Comparison of ENCODE assay signal across 26 cellular contexts in the genomic region with DNA sequence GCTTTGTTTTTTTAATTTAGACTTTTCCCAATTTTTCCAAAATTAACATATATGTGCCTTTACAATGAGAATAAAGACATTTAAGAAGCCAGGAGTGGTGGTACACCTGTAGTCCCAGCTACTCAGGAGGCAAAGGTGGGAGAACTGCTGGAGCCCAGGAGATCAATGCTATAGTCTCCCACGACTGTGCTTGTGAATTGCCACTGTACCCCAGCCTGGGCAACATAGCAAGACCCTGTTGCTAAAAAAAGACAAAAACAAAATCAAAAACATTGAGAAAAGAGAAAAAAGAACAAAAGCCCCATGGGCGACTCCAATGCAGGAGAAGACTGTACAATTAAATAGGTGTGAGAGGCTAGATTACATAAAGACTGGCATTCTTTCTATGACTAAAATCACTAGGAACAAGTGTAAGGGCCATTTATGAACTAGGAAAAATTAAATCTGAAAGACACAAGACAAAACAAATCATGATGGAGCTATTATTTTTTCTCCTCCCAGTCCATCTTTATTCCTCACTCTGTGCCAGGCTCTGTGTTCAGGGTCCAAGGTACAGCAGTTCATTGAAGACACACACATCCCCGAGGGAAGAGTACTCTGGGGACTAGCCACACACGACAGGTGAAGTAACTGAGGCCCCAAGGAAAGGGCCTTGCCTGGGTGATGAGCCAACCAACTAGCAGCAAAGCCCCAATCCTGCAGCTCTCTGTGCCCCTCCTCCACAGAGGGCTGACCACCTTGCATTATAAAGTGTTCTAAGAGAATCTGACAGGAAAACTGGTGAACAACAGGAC.
A peak's percentile ranks its signal among the peaks of the same experiment; 100 is the strongest.
DNase-seq lines count a peak whose midpoint lies in the region; ATAC-seq and TF ChIP-seq lines count a peak whose summit lies in the region.
"Had no signal": no experiment of that assay in that cellular context is flagged by ENCODE, and none has a peak within 500 bp of the region (broad histone marks: within the 10 kb centered on the region; RNA-seq: fewer than 3 reads in every experiment).

No MANE protein-coding gene starts in this region.

- TF ChIP-seq CTCF in natural killer cell (IDR thresholded peaks at IDR 0.05) (no peak), osteocyte (IDR thresholded peaks at IDR 0.05) (no peak)

- H3K4me1 Mint-ChIP-seq in stimulated activated naive CD8-positive, alpha-beta T cell treated with anti-CD3 and anti-CD28 coated beads, Interleukin-15, Interleukin-2, amounts not matched to agents 100 ng/mL and 50 ng/mL, for 24 hours (ENCODE audit: low read depth) = peaks cover 75% of the 10 kb centered on the region
- H3K4me1 Mint-ChIP-seq in stimulated activated naive CD8-positive, alpha-beta T cell treated with anti-CD3 and anti-CD28 coated beads, Interleukin-15, amount 100 ng/mL, for 72 hours = peaks cover 75% of the 10 kb centered on the region
- H3K4me1 Mint-ChIP-seq in immature natural killer cell (peaks cover 95 to 97% of the 10 kb centered on the region in 2 donors), natural killer cell (peaks cover 87% of the 10 kb centered on the region in 2 donors), osteocyte (ENCODE audit: unreplicated experiment) (peaks cover 27% of the 10 kb centered on the region)

- DNase-seq in stimulated activated naive CD8-positive, alpha-beta T cell treated with anti-CD3 and anti-CD28 coated beads, Interleukin-15, amount 100 ng/mL, for 72 hours = no peak
- no peak for DNase-seq in immature natural killer cell
- DNase-seq in natural killer cell = no peak
- no peak for DNase-seq in NCI-H748 treated with DMSO at 0.1 percent for 48 hours (lab: John Stamatoyannopoulos, UW)
- DNase-seq in osteocyte (ENCODE audit: extremely low spot score, unreplicated experiment) = no peak
- DNase-seq: activated CD4-positive, alpha-beta T cell treated with anti-CD3 and anti-CD28 coated beads for 36 hours; activated gamma-delta T cell treated with Interleukin-2 at 50 U/mL for 16 hours; BE2C; Caco-2; caudate nucleus; DMS53; effector memory CD8-positive, alpha-beta T cell; H7; hypothalamus; Karpas-422; left lung; NCI-H1436; NCI-H2081 treated with DMSO at 0.1 percent for 48 hours; NCI-H2227 treated with DMSO at 0.1 percent for 48 hours; NCI-H69; occipital lobe; SHP77 treated with DMSO at 0.1 percent for 48 hours; stimulated activated naive CD4-positive, alpha-beta T cell had no signal

- H3K4me3 Mint-ChIP-seq in stimulated activated naive CD8-positive, alpha-beta T cell treated with anti-CD3 and anti-CD28 coated beads, Interleukin-15, Interleukin-2, amounts not matched to agents 100 ng/mL and 50 ng/mL, for 24 hours = no peak overlapping the region
- no peak overlapping the region for H3K4me3 Mint-ChIP-seq in stimulated activated naive CD8-positive, alpha-beta T cell treated with anti-CD3 and anti-CD28 coated beads, Interleukin-15, amount 100 ng/mL, for 72 hours
- H3K4me3 Mint-ChIP-seq in immature natural killer cell (peak overlapping the region; percentile 4 to 61 (median 33)), natural killer cell (peak overlapping the region; percentile 57), osteocyte (ENCODE audit: unreplicated experiment) (no peak overlapping the region)
- H3K4me3 Mint-ChIP-seq: activated CD4-positive, alpha-beta T cell treated with anti-CD3 and anti-CD28 coated beads for 36 hours; T-helper 2 cell treated with Interferon-gamma antibody and Interleukin-4, amounts not matched to agents 5 μg/mL and 100 μg/mL, for 36 hours had no signal

- peaks cover 14% of the 10 kb centered on the region for H3K36me3 Mint-ChIP-seq in stimulated activated naive CD8-positive, alpha-beta T cell treated with anti-CD3 and anti-CD28 coated beads, Interleukin-15, Interleukin-2, amounts not matched to agents 100 ng/mL and 50 ng/mL, for 24 hours (ENCODE audit: low read depth)
- no peaks in the 10 kb centered on the region for H3K36me3 Mint-ChIP-seq in immature natural killer cell
- no peaks in the 10 kb centered on the region for H3K36me3 Mint-ChIP-seq in natural killer cell
- peaks cover 4% of the 10 kb centered on the region for H3K36me3 Mint-ChIP-seq in osteocyte (ENCODE audit: unreplicated experiment)

- ATAC-seq in stimulated activated naive CD8-positive, alpha-beta T cell treated with anti-CD3 and anti-CD28 coated beads, Interleukin-15, amount 100 ng/mL, for 72 hours = no peak
- ATAC-seq in natural killer cell = no peak
- no peak for ATAC-seq in HG02588 (IDR thresholded peaks at IDR 0.05; ENCODE audit: unreplicated experiment)
- ATAC-seq: activated CD4-positive, alpha-beta T cell treated with anti-CD3 and anti-CD28 coated beads for 36 hours; left lung had no signal

- H3K27me3 Mint-ChIP-seq in stimulated activated naive CD8-positive, alpha-beta T cell treated with anti-CD3 and anti-CD28 coated beads, Interleukin-15, Interleukin-2, amounts not matched to agents 100 ng/mL and 50 ng/mL, for 24 hours = no peaks in the 10 kb centered on the region
- H3K27me3 Mint-ChIP-seq in stimulated activated naive CD8-positive, alpha-beta T cell treated with anti-CD3 and anti-CD28 coated beads, Interleukin-15, amount 100 ng/mL, for 72 hours = no peaks in the 10 kb centered on the region
- H3K27me3 Mint-ChIP-seq in immature natural killer cell (ENCODE audit: low read depth in 3 of 3) (peaks cover 0 to 4% (median 0%) of the 10 kb centered on the region in 3 donors), natural killer cell (ENCODE audit: low read depth in 2 of 2) (no peaks in the 10 kb centered on the region), osteocyte (ENCODE audit: unreplicated experiment) (no peaks in the 10 kb centered on the region)
- H3K27me3 Mint-ChIP-seq: activated CD4-positive, alpha-beta T cell treated with anti-CD3 and anti-CD28 coated beads for 36 hours; effector memory CD8-positive, alpha-beta T cell had no signal

- H3K9me3 Mint-ChIP-seq in stimulated activated naive CD8-positive, alpha-beta T cell treated with anti-CD3 and anti-CD28 coated beads, Interleukin-15, Interleukin-2, amounts not matched to agents 100 ng/mL and 50 ng/mL, for 24 hours = no peaks in the 10 kb centered on the region
- no peaks in the 10 kb centered on the region for H3K9me3 Mint-ChIP-seq in stimulated activated naive CD8-positive, alpha-beta T cell treated with anti-CD3 and anti-CD28 coated beads, Interleukin-15, amount 100 ng/mL, for 72 hours
- H3K9me3 Mint-ChIP-seq in immature natural killer cell (no peaks in the 10 kb centered on the region), natural killer cell (no peaks in the 10 kb centered on the region), osteocyte (ENCODE audit: unreplicated experiment) (no peaks in the 10 kb centered on the region)
- H3K9me3 Mint-ChIP-seq: effector memory CD8-positive, alpha-beta T cell; T-helper 2 cell treated with Interferon-gamma antibody and Interleukin-4, amounts not matched to agents 5 μg/mL and 100 μg/mL, for 36 hours had no signal

- intact Hi-C loops in natural killer cell (cut with micrococcal nuclease) = loop anchor here (1.0 to 5.0 kb wide), 2 partner anchors 10 to 72 kb away; no protein-coding TSS in a partner anchor

- H3K27ac Mint-ChIP-seq in stimulated activated naive CD8-positive, alpha-beta T cell treated with anti-CD3 and anti-CD28 coated beads, Interleukin-15, Interleukin-2, amounts not matched to agents 100 ng/mL and 50 ng/mL, for 24 hours = peak overlapping the region; percentile 50
- H3K27ac Mint-ChIP-seq in stimulated activated naive CD8-positive, alpha-beta T cell treated with anti-CD3 and anti-CD28 coated beads, Interleukin-15, amount 100 ng/mL, for 72 hours = no peak overlapping the region
- H3K27ac Mint-ChIP-seq in immature natural killer cell = peak overlapping the region in 4 of 6 donors; percentile 0 to 77 (median 18)
- H3K27ac Mint-ChIP-seq in natural killer cell = peak overlapping the region; percentile 6 to 8
- no peak overlapping the region for H3K27ac Mint-ChIP-seq in osteocyte (ENCODE audit: unreplicated experiment)
- H3K27ac Mint-ChIP-seq: activated CD4-positive, alpha-beta T cell treated with anti-CD3 and anti-CD28 coated beads for 36 hours; T-helper 2 cell treated with Interferon-gamma antibody and Interleukin-4, amounts not matched to agents 5 μg/mL and 100 μg/mL, for 36 hours had no signal

Comparison
In these comparisons a context has a peak if more than half of its experiments do, and no peak if none do; other contexts are left out.
1. H3K27ac Mint-ChIP-seq: peak in stimulated activated naive CD8-positive, alpha-beta T cell treated with anti-CD3 and anti-CD28 coated beads, Interleukin-15, Interleukin-2, amounts not matched to agents 100 ng/mL and 50 ng/mL, for 24 hours (single experiment), immature natural killer cell (4 of 6) and natural killer cell (2 of 2); none in stimulated activated naive CD8-positive, alpha-beta T cell treated with anti-CD3 and anti-CD28 coated beads, Interleukin-15, amount 100 ng/mL, for 72 hours (0 of 2) and osteocyte (single experiment).
2. H3K4me3 Mint-ChIP-seq: peak in immature natural killer cell (5 of 5) and natural killer cell (single experiment); none in stimulated activated naive CD8-positive, alpha-beta T cell treated with anti-CD3 and anti-CD28 coated beads, Interleukin-15, Interleukin-2, amounts not matched to agents 100 ng/mL and 50 ng/mL, for 24 hours (single experiment), stimulated activated naive CD8-positive, alpha-beta T cell treated with anti-CD3 and anti-CD28 coated beads, Interleukin-15, amount 100 ng/mL, for 72 hours (0 of 2) and osteocyte (single experiment).